Comparison of ENCODE assay signal across 1 cellular context in the genomic region with DNA sequence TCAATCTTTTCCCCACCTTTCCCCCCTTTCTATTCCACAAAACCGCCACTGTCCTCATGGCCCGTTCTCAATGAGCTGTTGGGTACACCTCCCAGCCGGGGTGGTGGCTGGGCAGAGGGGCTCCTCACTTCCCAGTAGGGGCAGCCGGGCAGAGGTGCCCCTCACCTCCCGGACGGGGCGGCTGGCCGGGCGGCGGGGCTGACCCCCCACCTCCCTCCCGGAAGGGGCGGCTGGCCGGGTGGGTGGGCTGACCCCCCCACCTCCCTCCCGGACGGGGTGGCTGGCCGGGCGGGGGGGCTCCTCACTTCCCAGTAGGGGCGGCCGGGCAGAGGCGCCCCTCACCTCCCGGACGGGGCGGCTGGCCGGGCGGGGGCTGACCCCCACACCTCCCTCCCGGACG.
DNase-seq lines count a peak whose midpoint lies in the region; TF ChIP-seq lines count a peak whose summit lies in the region.
"Not testable (repeated sequence)": the region's sequence is repeated elsewhere in the genome, so short reads cannot be mapped to it uniquely, and the experiment has no call there.

No MANE protein-coding gene starts in this region.

- H3K4me3 Mint-ChIP-seq in glutamatergic neuron (ENCODE audit: unreplicated experiment) = not testable (repeated sequence)

- not testable (repeated sequence) for H3K27ac Mint-ChIP-seq in glutamatergic neuron (ENCODE audit: unreplicated experiment)

- H3K27me3 Mint-ChIP-seq in glutamatergic neuron (ENCODE audit: unreplicated experiment) = not testable (repeated sequence)

- peak; percentile 15 for DNase-seq in glutamatergic neuron

- not testable (repeated sequence) for H3K9me3 Mint-ChIP-seq in glutamatergic neuron (ENCODE audit: unreplicated experiment)

- peaks cover 22% of the 10 kb centered on the region for H3K36me3 Mint-ChIP-seq in glutamatergic neuron (ENCODE audit: unreplicated experiment)

- TF ChIP-seq CTCF in glutamatergic neuron (IDR thresholded peaks at IDR 0.05; ENCODE audit: partially characterized antibody, unreplicated experiment) = not testable (repeated sequence)

- not testable (repeated sequence) for H3K4me1 Mint-ChIP-seq in glutamatergic neuron (ENCODE audit: low read depth, unreplicated experiment)
